ENCODE assay signal across 16 cellular contexts in genomic region chr2:221767106-221767878, GRCh38.
"Had no signal": no experiment of that assay in that cellular context is flagged by ENCODE, and none has a peak within 500 bp of the region (broad histone marks: within the 10 kb centered on the region; RNA-seq: fewer than 3 reads in every experiment).

No MANE protein-coding gene starts in this region.

- H3K27ac ChIP-seq: dorsolateral prefrontal cortex, gastroesophageal sphincter, left ventricle myocardium inferior, sigmoid colon, upper lobe of right lung had no signal

- H3K27me3 ChIP-seq: dorsolateral prefrontal cortex, gastroesophageal sphincter, sigmoid colon, upper lobe of right lung had no signal

- DNase-seq: activated CD4-positive, alpha-beta T cell treated with anti-CD3 and anti-CD28 coated beads, Interleukin-2, amount 50 U/mL, for 4 hours; activated CD4-positive, CD25-positive, alpha-beta regulatory T cell treated with anti-CD3 and anti-CD28 coated beads, Interleukin-2, amount 50 U/mL, for 72 hours; activated CD8-positive, alpha-beta memory T cell treated with anti-CD3 and anti-CD28 coated beads, Interleukin-2, amount 10 ng/mL, durations not matched to agents 7 days and 5 days; activated effector memory CD4-positive, alpha-beta T cell treated with anti-CD3 and anti-CD28 coated beads, Interleukin-2, amount 50 U/mL, for 16 hours; activated T-cell treated with anti-CD3 and anti-CD28 coated beads, Interleukin-2, amount 50 U/mL, for 4 hours; dorsolateral prefrontal cortex; kidney; left ventricle myocardium inferior; mesendoderm; sigmoid colon; stimulated activated CD4-positive, alpha-beta T cell treated with anti-CD3 and anti-CD28 coated beads, Interleukin-12 subunit alpha, Interleukin-12 subunit beta, amount 100 ng/mL, for 4 hours; stimulated activated naive CD4-positive, alpha-beta T cell treated with Interleukin-2 at 50 U/mL for 16 hours; upper lobe of right lung had no signal

- H3K36me3 ChIP-seq: gastroesophageal sphincter, left ventricle myocardium inferior, sigmoid colon, upper lobe of right lung had no signal

- H3K4me3 ChIP-seq: dorsolateral prefrontal cortex, gastroesophageal sphincter, left ventricle myocardium inferior, sigmoid colon, upper lobe of right lung had no signal

- ATAC-seq: activated CD8-positive, alpha-beta memory T cell treated with anti-CD3 and anti-CD28 coated beads, Interleukin-2, amount 10 ng/mL, durations not matched to agents 7 days and 5 days; activated naive CD4-positive, alpha-beta T cell treated with anti-CD3 and anti-CD28 coated beads, Interleukin-2, amount 50 U/mL, for 72 hours; activated T-cell treated with anti-CD3 and anti-CD28 coated beads, Interleukin-2, amount 50 U/mL, for 4 hours; esophagus mucosa; gastroesophageal sphincter; upper lobe of right lung had no signal

- H3K4me1 ChIP-seq: gastroesophageal sphincter, left ventricle myocardium inferior, sigmoid colon, upper lobe of right lung had no signal

- H3K9me3 ChIP-seq: gastroesophageal sphincter, left ventricle myocardium inferior, sigmoid colon, upper lobe of right lung had no signal
